Comparison of ENCODE assay signal across 17 cellular contexts in genomic region chr2:33384562-33384961, GRCh38.
"Had no signal": no experiment of that assay in that cellular context is flagged by ENCODE, and none has a peak within 500 bp of the region (broad histone marks: within the 10 kb centered on the region; RNA-seq: fewer than 3 reads in every experiment).

No MANE protein-coding gene starts in this region.

- H3K9me3 ChIP-seq: lower lobe of right lung, ovary, right atrium auricular region, sigmoid colon, thyroid gland, upper lobe of left lung, uterus had no signal

- H2AFZ ChIP-seq: neural progenitor cell had no signal

- H3K4me2 ChIP-seq: neural progenitor cell had no signal

- H3K36me3 ChIP-seq: lower lobe of right lung, neural progenitor cell, ovary, thyroid gland, upper lobe of left lung, uterus had no signal

- H3K27ac ChIP-seq: foreskin keratinocyte, lower lobe of right lung, neural progenitor cell, ovary, right atrium auricular region, sigmoid colon, thyroid gland, upper lobe of left lung, uterus had no signal

- H3K4me1 ChIP-seq: foreskin keratinocyte, lower lobe of right lung, right atrium auricular region, sigmoid colon, thyroid gland, uterus had no signal

- H3K4me3 ChIP-seq: lower lobe of right lung, neural progenitor cell, ovary, right atrium auricular region, sigmoid colon, thyroid gland, upper lobe of left lung, uterus had no signal

- ATAC-seq: esophagus mucosa, foreskin keratinocyte, lower lobe of right lung, natural killer cell had no signal

- DNase-seq: effector memory CD4-positive, alpha-beta T cell; foreskin keratinocyte; hippocampal formation; lower lobe of right lung; natural killer cell; nucleus accumbens; ovary; sigmoid colon; small intestine; stimulated activated CD4-positive, alpha-beta T cell treated with anti-CD3 and anti-CD28 coated beads, Interleukin-12 subunit alpha, Interleukin-12 subunit beta, amount 100 ng/mL, for 4 hours; stimulated activated naive CD4-positive, alpha-beta T cell treated with Interleukin-2 at 50 U/mL for 16 hours; thyroid gland; upper lobe of left lung; uterus had no signal

- H3K27me3 ChIP-seq: foreskin keratinocyte, neural progenitor cell, ovary, right atrium auricular region, sigmoid colon, thyroid gland, upper lobe of left lung, uterus had no signal

- H3K9ac ChIP-seq: neural progenitor cell had no signal
